In genomic region chr9:96075757-96076156, GRCh38 we compare ENCODE assay signal across 1 cellular context.
TF ChIP-seq lines count a peak whose summit lies in the region.

No MANE protein-coding gene starts in this region.

TF ChIP-seq in GM23338, 12 proteins besides CTCF, POLR2A, EP300 and RAD21 (continued from another document):
- TF ChIP-seq ZNF462 (CRISPR knock-in tag; IDR thresholded peaks at IDR 0.05) (no peak), JUNB (IDR thresholded peaks at IDR 0.05; ENCODE audit: unreplicated experiment) (no peak)
- TF ChIP-seq, protein P1, sequence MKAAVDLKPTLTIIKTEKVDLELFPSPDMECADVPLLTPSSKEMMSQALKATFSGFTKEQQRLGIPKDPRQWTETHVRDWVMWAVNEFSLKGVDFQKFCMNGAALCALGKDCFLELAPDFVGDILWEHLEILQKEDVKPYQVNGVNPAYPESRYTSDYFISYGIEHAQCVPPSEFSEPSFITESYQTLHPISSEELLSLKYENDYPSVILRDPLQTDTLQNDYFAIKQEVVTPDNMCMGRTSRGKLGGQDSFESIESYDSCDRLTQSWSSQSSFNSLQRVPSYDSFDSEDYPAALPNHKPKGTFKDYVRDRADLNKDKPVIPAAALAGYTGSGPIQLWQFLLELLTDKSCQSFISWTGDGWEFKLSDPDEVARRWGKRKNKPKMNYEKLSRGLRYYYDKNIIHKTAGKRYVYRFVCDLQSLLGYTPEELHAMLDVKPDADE (IDR thresholded peaks at IDR 0.05) = no peak
TF ChIP-seq in GM23338: peak in this region for 0.
